8 cellular contexts compared by ENCODE assay signal in the genomic region with DNA sequence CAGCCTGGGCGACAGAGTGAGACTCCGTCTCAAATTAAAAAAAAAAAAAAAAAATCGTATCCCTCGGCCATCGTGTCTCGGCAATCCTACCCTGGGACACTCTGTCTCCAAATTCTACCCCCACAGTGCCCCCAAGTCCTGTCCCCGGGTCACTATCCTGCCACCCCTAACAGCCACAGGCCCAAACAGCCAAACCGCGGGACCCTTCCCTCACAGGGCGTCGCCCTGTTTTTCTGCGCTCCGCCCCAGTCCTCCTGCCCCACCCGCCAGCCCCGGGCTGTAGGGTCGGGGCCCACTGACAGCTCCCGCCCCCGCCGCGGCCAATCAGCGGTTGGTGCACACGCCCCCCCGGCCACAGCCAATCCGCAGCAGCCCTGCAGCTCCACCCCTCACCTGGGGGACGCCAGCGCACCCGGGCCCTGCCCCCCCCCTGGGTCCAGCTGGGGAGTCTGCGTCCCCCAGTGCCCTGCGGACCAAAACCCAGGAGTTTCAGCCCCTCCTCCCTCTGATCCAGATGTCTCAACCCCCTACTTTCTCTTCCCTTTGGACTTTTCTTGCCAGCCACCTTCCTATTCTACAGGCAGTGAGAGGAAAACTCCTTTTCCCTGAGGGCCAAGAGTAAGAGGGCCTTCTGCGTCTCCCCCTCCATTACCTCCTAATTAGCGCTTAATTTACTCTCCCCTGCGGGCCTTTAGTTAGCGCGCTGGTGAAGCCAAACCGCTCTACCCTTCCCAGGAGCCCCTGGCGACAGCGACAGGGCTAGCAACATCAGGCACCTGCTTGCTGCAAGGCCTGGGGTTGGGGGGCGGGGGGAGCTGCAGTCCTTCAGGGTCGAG. TPM values are rescaled to one million over a fixed set of nuclear protein-coding genes. Genes with fewer than 3 reads are reported as not detected.
A peak's percentile ranks its signal among the peaks of the same experiment; 100 is the strongest.
DNase-seq lines count a peak whose midpoint lies in the region; ATAC-seq and FAIRE-seq lines count a peak whose summit lies in the region.

No MANE protein-coding gene starts in this region.

- peak; percentile 3 to 11 for DNase-seq in Kasumi-1 (lab: John Stamatoyannopoulos, UW)
- peak; percentile 82 for DNase-seq in SK-N-DZ (ENCODE audit: low spot score)
- DNase-seq in cardiac septum (ENCODE audit: low spot score): peak; percentile 90
- peak in 1 of 2 donors; percentile 33 for DNase-seq in trophoblast cell
- peak; percentile 87 for DNase-seq in urothelium cell line (ENCODE audit: low spot score)

- H3K9ac ChIP-seq in trophoblast cell (ENCODE audit: low read length): no peak overlapping the region

- H2BK5ac ChIP-seq in trophoblast cell (ENCODE audit: low read depth, low read length, poor library complexity): no peak overlapping the region

- H3K27ac ChIP-seq in ACC112 (ENCODE audit: low read depth, low read length) (no peak overlapping the region), adipose tissue (ENCODE audit: low read depth, low read length) (peak overlapping the region; percentile 17), trophoblast cell (ENCODE audit: low read depth, low read length) (no peak overlapping the region)

- ATAC-seq in GM19023 (IDR thresholded peaks at IDR 0.05; ENCODE audit: unreplicated experiment): peak; percentile 55

- H3K27me3 ChIP-seq in ACC112 (ENCODE audit: insufficient read depth, low read length): no peaks in the 10 kb centered on the region
- H3K27me3 ChIP-seq in trophoblast cell (ENCODE audit: insufficient read depth, low read length): no peaks in the 10 kb centered on the region

- H3K18ac ChIP-seq in trophoblast cell (ENCODE audit: low read length): no peak overlapping the region

- no peak overlapping the region for H3K23ac ChIP-seq in trophoblast cell (ENCODE audit: low read length)

- no peak overlapping the region for H4K12ac ChIP-seq in trophoblast cell (ENCODE audit: low read depth, low read length)

- no peaks in the 10 kb centered on the region for H3K9me3 ChIP-seq in trophoblast cell (ENCODE audit: insufficient read depth, low read depth, low read length)

- peak; percentile 61 for FAIRE-seq in urothelium cell line (lab: Jason Lieb, UNC)

- H3K79me2 ChIP-seq in ACC112 (ENCODE audit: control insufficient read depth, insufficient read depth, low read length, unreplicated experiment) (no peaks in the 10 kb centered on the region), trophoblast cell (ENCODE audit: control insufficient read depth, insufficient read depth, low read length, poor library complexity) (no peaks in the 10 kb centered on the region)

- no peaks in the 10 kb centered on the region for H3K4me1 ChIP-seq in ACC112 (ENCODE audit: control insufficient read depth, insufficient read depth, low read length, unreplicated experiment)
- H3K4me1 ChIP-seq in trophoblast cell (ENCODE audit: control insufficient read depth in 1 of 2, insufficient read depth in 2 of 2, low read length in 2 of 2): peaks cover 0 to 12% of the 10 kb centered on the region in 2 experiments

- H3K4me3 ChIP-seq in ACC112 (ENCODE audit: low read depth, low read length) (peak overlapping the region; percentile 44), trophoblast cell (ENCODE audit: low read depth, low read length) (no peak overlapping the region)

- no peak overlapping the region for H4K91ac ChIP-seq in trophoblast cell (ENCODE audit: low read depth, low read length)

- no peak overlapping the region for H2BK12ac ChIP-seq in trophoblast cell (ENCODE audit: low read length)

- H3K14ac ChIP-seq in trophoblast cell (ENCODE audit: low read length): no peak overlapping the region

- 5 to 14% (median 13%) methylated on average over 37 to 39 of the region's 39 CpGs for WGBS in adipose tissue, 3 donors
- no CpG with 5 or more reads among the region's 39 CpGs for WGBS in trophoblast cell (ENCODE audit: extremely low coverage, insufficient coverage, insufficient read length)

- H3K4ac ChIP-seq in trophoblast cell (ENCODE audit: low read depth, low read length): no peak overlapping the region

- H2AK5ac ChIP-seq in trophoblast cell (ENCODE audit: low read length): no peak overlapping the region

- peak overlapping the region; percentile 32 for H4K8ac ChIP-seq in trophoblast cell (ENCODE audit: low read depth, low read length)

- no peak overlapping the region for H2AFZ ChIP-seq in ACC112 (ENCODE audit: low read length, unreplicated experiment)
- no peak overlapping the region for H2AFZ ChIP-seq in trophoblast cell (ENCODE audit: insufficient read depth, low read length, poor library complexity)

- peaks cover 2% of the 10 kb centered on the region for H3K79me1 ChIP-seq in trophoblast cell (ENCODE audit: low read length)

- intact Hi-C loops in cardiac septum (cut with DNase I): no loop called here

- H3K36me3 ChIP-seq in ACC112 (ENCODE audit: insufficient read depth, low read length) (no peaks in the 10 kb centered on the region), trophoblast cell (ENCODE audit: control insufficient read depth in 1 of 2, insufficient read depth in 2 of 2, low read length in 2 of 2) (peaks cover 0 to 4% of the 10 kb centered on the region in 2 experiments)

- H2BK120ac ChIP-seq in trophoblast cell (ENCODE audit: insufficient read depth, low read length, poor library complexity): no peak overlapping the region

- H3K4me2 ChIP-seq in trophoblast cell (ENCODE audit: low read length): peak overlapping the region; percentile 80

RNA-seq across cellular contexts. Expression of a gene that starts 1.5 kb away (rescaled TPM):
- polyA plus RNA-seq in SK-N-DZ (2014; cell fraction: cytosol; rRNA removed): 32.8 and 33.2 TPM in 2 replicates
- 43.3 and 52.9 TPM in 2 replicates for polyA plus RNA-seq in SK-N-DZ (2014; cell fraction: nucleus; rRNA removed)
- polyA plus RNA-seq in adipose tissue: 10 to 100 TPM; 44.9 to 58.9 (median 47.6) TPM
- 48.9 TPM for total RNA-seq in cardiac septum
- 13.9 and 14.9 TPM in 2 replicates for polyA plus RNA-seq in trophoblast cell (2013)

RNA-seq across cellular contexts. Expression of a gene that starts 24.0 kb away (rescaled TPM):
- 2.6 and 4.3 TPM in 2 replicates for polyA plus RNA-seq in SK-N-DZ (2014; cell fraction: cytosol; rRNA removed)
- polyA plus RNA-seq in SK-N-DZ (2014; cell fraction: nucleus; rRNA removed): 9.7 and 10.0 TPM in 2 replicates
- 10 to 100 TPM in 1 of 3 donors, 1 to 10 TPM in 2; 1.9 to 10.7 (median 4.6) TPM for polyA plus RNA-seq in adipose tissue
- 1.9 TPM for total RNA-seq in cardiac septum
- 22.2 and 25.7 TPM in 2 replicates for polyA plus RNA-seq in trophoblast cell (2013)

RNA-seq across cellular contexts. Expression of a gene that starts 56.1 kb away (rescaled TPM):
- polyA plus RNA-seq in SK-N-DZ (2014; cell fraction: cytosol; rRNA removed): 0.99 and 1.4 TPM in 2 replicates
- polyA plus RNA-seq in SK-N-DZ (2014; cell fraction: nucleus; rRNA removed): 5.3 and 7.8 TPM in 2 replicates
- 100 to 1,000 TPM in 1 of 3 donors, 10 to 100 TPM in 1, 1 to 10 TPM in 1; 7.3 to 127 (median 20.6) TPM for polyA plus RNA-seq in adipose tissue
- 106 TPM for total RNA-seq in cardiac septum
- polyA plus RNA-seq in trophoblast cell (2013): 2.9 and 3.3 TPM in 2 replicates

RNA-seq across cellular contexts. Expression of a gene that starts 57.0 kb away (rescaled TPM):
- polyA plus RNA-seq in SK-N-DZ (2014; cell fraction: cytosol; rRNA removed): not detected in 2 replicates
- polyA plus RNA-seq in SK-N-DZ (2014; cell fraction: nucleus; rRNA removed): not detected in 2 replicates
- not detected for polyA plus RNA-seq in adipose tissue
- total RNA-seq in cardiac septum: not detected
- 0.74 and 0.75 TPM in 2 replicates for polyA plus RNA-seq in trophoblast cell (2013)

RNA-seq across cellular contexts. Expression of a gene that starts 59.9 kb away (rescaled TPM):
- 0.15 and 0.38 TPM in 2 replicates for polyA plus RNA-seq in SK-N-DZ (2014; cell fraction: cytosol; rRNA removed)
- polyA plus RNA-seq in SK-N-DZ (2014; cell fraction: nucleus; rRNA removed): 0.07 TPM in 1 of 2 replicates, not detected in the other
- 1 to 10 TPM; 2.7 to 4.8 (median 3.5) TPM for polyA plus RNA-seq in adipose tissue
- 1.6 TPM for total RNA-seq in cardiac septum
- 0.71 and 0.79 TPM in 2 replicates for polyA plus RNA-seq in trophoblast cell (2013)
